7 cellular contexts compared by ENCODE assay signal in genomic region chr10:74424565-74424964, GRCh38.
"Had no signal": no experiment of that assay in that cellular context is flagged by ENCODE, and none has a peak within 500 bp of the region (broad histone marks: within the 10 kb centered on the region; RNA-seq: fewer than 3 reads in every experiment).

No MANE protein-coding gene starts in this region.

- H3K4me3 Mint-ChIP-seq: GM23338, H9 had no signal

- ATAC-seq: GM23338, K562 had no signal

- DNase-seq: H9, HCEC 1CT, IMR-90 had no signal

- FAIRE-seq: H1, HTR-8/SVneo, K562 had no signal

- H3K27ac Mint-ChIP-seq: GM23338, H9 had no signal

- H3K4me3 ChIP-seq: GM23338, K562 had no signal
